In genomic region chr20:25624500-25624939, GRCh38 we compare ENCODE assay signal across 8 cellular contexts. TPM values are rescaled to one million over a fixed set of nuclear protein-coding genes. Genes with fewer than 3 reads are reported as not detected.
DNase-seq lines count a peak whose midpoint lies in the region; ATAC-seq, FAIRE-seq and TF ChIP-seq lines count a peak whose summit lies in the region.

No MANE protein-coding gene starts in this region.

- H3K4me3 ChIP-seq in Peyer's patch: peak overlapping the region; percentile 74 to 97 (median 81)
- H3K4me3 ChIP-seq in endothelial cell of umbilical vein (replicated peaks in 1 of 3; ENCODE audit: insufficient read depth in 1 of 3, low read depth in 1 of 3, low read length in 3 of 3): peak overlapping the region; percentile 52 to 85 (median 82)
- H3K4me3 ChIP-seq in parathyroid adenoma (ENCODE audit: low read depth, low read length): peak overlapping the region; percentile 63

- H3K4me1 ChIP-seq in Peyer's patch (peaks cover 0 to 7% (median 2%) of the 10 kb centered on the region in 4 donors), endothelial cell of umbilical vein (ENCODE audit: control insufficient read depth, extremely low read depth, insufficient read depth, low read length) (peaks cover 11% of the 10 kb centered on the region), parathyroid adenoma (no peaks in the 10 kb centered on the region)

- dilution Hi-C loops in endothelial cell of umbilical vein (cut with MboI; ENCODE audit: extremely low pct_ligation_motif_present, low sequenced_read_pairs): no loop called here

- DNase-seq in GOT3 (lab: John Stamatoyannopoulos, UW) (peak; percentile 44), Peyer's patch (no peak), endothelial cell of umbilical vein (ENCODE audit: low read depth, low spot score) (no peak), RCC 7860 (ENCODE audit: low spot score) (no peak), NCI-H187 treated with DMSO at 0.1 percent for 48 hours (lab: John Stamatoyannopoulos, UW) (no peak), NCI-H524 (lab: John Stamatoyannopoulos, UW) (no peak)

- H3K27ac ChIP-seq in Peyer's patch: peak overlapping the region; percentile 87 to 97 (median 90)
- peak overlapping the region; percentile 91 for H3K27ac ChIP-seq in endothelial cell of umbilical vein (ENCODE audit: insufficient read depth, low read depth, low read length)
- peak overlapping the region; percentile 94 for H3K27ac ChIP-seq in parathyroid adenoma

- ATAC-seq in HG02884 (IDR thresholded peaks at IDR 0.05; ENCODE audit: unreplicated experiment): no peak

- H3K79me2 ChIP-seq in endothelial cell of umbilical vein (ENCODE audit: control insufficient read depth, insufficient read depth, low read length) (peaks cover 36% of the 10 kb centered on the region), parathyroid adenoma (peaks cover 2% of the 10 kb centered on the region)

- intact Hi-C loops in endothelial cell of umbilical vein (cut with micrococcal nuclease): loop anchor here (1.0 to 10.0 kb wide), 4 partner anchors 39 to 1520 kb away; partner anchors contain the start of genes ABHD12, NINL and ZNF337

- no peaks in the 10 kb centered on the region for H3K9me3 ChIP-seq in Peyer's patch
- no peaks in the 10 kb centered on the region for H3K9me3 ChIP-seq in endothelial cell of umbilical vein (replicated peaks; ENCODE audit: control insufficient read depth, insufficient read depth, low read length)
- H3K9me3 ChIP-seq in parathyroid adenoma (ENCODE audit: control insufficient read depth, low read length): no peaks in the 10 kb centered on the region

- no peaks in the 10 kb centered on the region for H3K9me1 ChIP-seq in endothelial cell of umbilical vein (replicated peaks; ENCODE audit: control insufficient read depth, extremely low read depth, insufficient read depth, low read length)

- TSS peak; percentile 71 for BruUV-seq in endothelial cell of umbilical vein (replicated peaks; lab: Mats Ljungman, UMichigan)

- H3K36me3 ChIP-seq in Peyer's patch: no peaks in the 10 kb centered on the region
- no peaks in the 10 kb centered on the region for H3K36me3 ChIP-seq in endothelial cell of umbilical vein (ENCODE audit: control insufficient read depth in 2 of 2, extremely low read depth in 1 of 2, insufficient read depth in 2 of 2, low read length in 2 of 2)
- H3K36me3 ChIP-seq in parathyroid adenoma (ENCODE audit: control insufficient read depth, insufficient read depth, low read length): no peaks in the 10 kb centered on the region

- no peaks in the 10 kb centered on the region for H4K20me1 ChIP-seq in endothelial cell of umbilical vein (replicated peaks; ENCODE audit: control insufficient read depth, extremely low read depth, insufficient read depth, low read length)

- CTCF ChIA-PET in endothelial cell of umbilical vein (lab: Charles Lee): no interaction called here

- H2AFZ ChIP-seq in endothelial cell of umbilical vein (ENCODE audit: low read depth, low read length) (peak overlapping the region; percentile 81), parathyroid adenoma (peak overlapping the region; percentile 98)

- H3K27me3 ChIP-seq in Peyer's patch: no peaks in the 10 kb centered on the region
- peaks cover 0 to 1% of the 10 kb centered on the region in 2 experiments for H3K27me3 ChIP-seq in endothelial cell of umbilical vein (ENCODE audit: control insufficient read depth in 2 of 2, insufficient read depth in 2 of 2, low read length in 2 of 2)
- no peaks in the 10 kb centered on the region for H3K27me3 ChIP-seq in parathyroid adenoma (ENCODE audit: control insufficient read depth, insufficient read depth, low read length)

- no peak for TF ChIP-seq POLR2A in Peyer's patch (IDR thresholded peaks at IDR 0.05)
- no peak for TF ChIP-seq POLR2A in endothelial cell of umbilical vein (IDR thresholded peaks at IDR 0.05; ENCODE audit: low read depth, low read length)

- POLR2A ChIA-PET in endothelial cell of umbilical vein (lab: Charles Lee): no interaction called here

- H3K9ac ChIP-seq in endothelial cell of umbilical vein (replicated peaks; ENCODE audit: extremely low read depth, insufficient read depth, low read length) (peak overlapping the region; percentile 93), parathyroid adenoma (peak overlapping the region; percentile 79)

- no peak for TF ChIP-seq CTCF in Peyer's patch (IDR thresholded peaks at IDR 0.05)
- no peak for TF ChIP-seq CTCF in endothelial cell of umbilical vein (IDR thresholded peaks at IDR 0.05; ENCODE audit: extremely low read depth in 1 of 2, insufficient read depth in 1 of 2, low read depth in 1 of 2, low read length in 2 of 2)
- TF ChIP-seq CTCF in parathyroid adenoma (IDR thresholded peaks at IDR 0.05): no peak

- H3K4me2 ChIP-seq in endothelial cell of umbilical vein (ENCODE audit: insufficient read depth, low read length): peak overlapping the region; percentile 91
- H3K4me2 ChIP-seq in parathyroid adenoma (ENCODE audit: low read length): peak overlapping the region; percentile 87

- FAIRE-seq in endothelial cell of umbilical vein (lab: Jason Lieb, UNC) (no peak), RCC 7860 (lab: Jason Lieb, UNC) (no peak)

TF ChIP-seq in endothelial cell of umbilical vein, 7 proteins besides CTCF, POLR2A, EP300 and RAD21:
- no peak for TF ChIP-seq EZH2 (IDR thresholded peaks at IDR 0.05; ENCODE audit: borderline replicate concordance, low read depth, low read length, severe bottlenecking)
- no peak for TF ChIP-seq JUN (IDR thresholded peaks at IDR 0.05; ENCODE audit: borderline replicate concordance, insufficient read depth, insufficient read length, low read depth)
- no peak for TF ChIP-seq MYC (IDR thresholded peaks at IDR 0.05; ENCODE audit: low read depth, low read length)
- no peak for TF ChIP-seq MAX (IDR thresholded peaks at IDR 0.05; ENCODE audit: insufficient read depth, insufficient read length)
- no peak for TF ChIP-seq GATA2 (IDR thresholded peaks at IDR 0.05; ENCODE audit: insufficient read depth, insufficient read length, low read depth, low read length)
- TF ChIP-seq FOS (IDR thresholded peaks at IDR 0.05; ENCODE audit: borderline replicate concordance, insufficient read depth, low read length): no peak
- no peak for TF ChIP-seq POLR2AphosphoS5 (IDR thresholded peaks at IDR 0.05; ENCODE audit: insufficient read depth, low read depth, low read length)

RNA-seq across cellular contexts. Expression of gene NANP, which starts 0.7 kb away (rescaled TPM):
- total RNA-seq in Peyer's patch: 1 to 10 TPM; 3.2 to 5.0 (median 3.5) TPM
- total RNA-seq in endothelial cell of umbilical vein: 7.5 and 8.0 TPM in 2 replicates
- 4.2 and 4.5 TPM in 2 replicates for polyA plus RNA-seq in endothelial cell of umbilical vein
- polyA plus RNA-seq in endothelial cell of umbilical vein (2011; cell fraction: cytosol; rRNA removed): 4.5 and 5.1 TPM in 2 replicates
- polyA plus RNA-seq in endothelial cell of umbilical vein (2011; cell fraction: nucleus; rRNA removed): 2.4 and 3.4 TPM in 2 replicates
- 5.0 and 6.8 TPM in 2 replicates for polyA plus RNA-seq in endothelial cell of umbilical vein (2012)
- polyA minus RNA-seq in endothelial cell of umbilical vein: 5.8 and 7.2 TPM in 2 replicates
- polyA minus RNA-seq in endothelial cell of umbilical vein (2011; cell fraction: cytosol; rRNA and poly(A)+ RNA removed): 2.4 TPM
- 3.5 and 4.7 TPM in 2 replicates for polyA minus RNA-seq in endothelial cell of umbilical vein (2011; cell fraction: nucleus; rRNA and poly(A)+ RNA removed)

RNA-seq across cellular contexts. Expression of gene NINL, which starts 39.2 kb away (rescaled TPM):
- 10 to 100 TPM in 2 of 4 donors, 1 to 10 TPM in 2; 4.0 to 16.5 (median 7.9) TPM for total RNA-seq in Peyer's patch
- 24.8 and 25.5 TPM in 2 replicates for total RNA-seq in endothelial cell of umbilical vein
- 11.3 and 13.2 TPM in 2 replicates for polyA plus RNA-seq in endothelial cell of umbilical vein
- polyA plus RNA-seq in endothelial cell of umbilical vein (2011; cell fraction: cytosol; rRNA removed): 12.2 and 15.2 TPM in 2 replicates
- 74.9 and 76.2 TPM in 2 replicates for polyA plus RNA-seq in endothelial cell of umbilical vein (2011; cell fraction: nucleus; rRNA removed)
- polyA plus RNA-seq in endothelial cell of umbilical vein (2012): 15.1 and 19.9 TPM in 2 replicates
- polyA minus RNA-seq in endothelial cell of umbilical vein: 16.3 and 20.6 TPM in 2 replicates
- polyA minus RNA-seq in endothelial cell of umbilical vein (2011; cell fraction: cytosol; rRNA and poly(A)+ RNA removed): 1.1 TPM
- 23.2 and 30.1 TPM in 2 replicates for polyA minus RNA-seq in endothelial cell of umbilical vein (2011; cell fraction: nucleus; rRNA and poly(A)+ RNA removed)
